ENCODE assay signal across 1 cellular context in the genomic region with DNA sequence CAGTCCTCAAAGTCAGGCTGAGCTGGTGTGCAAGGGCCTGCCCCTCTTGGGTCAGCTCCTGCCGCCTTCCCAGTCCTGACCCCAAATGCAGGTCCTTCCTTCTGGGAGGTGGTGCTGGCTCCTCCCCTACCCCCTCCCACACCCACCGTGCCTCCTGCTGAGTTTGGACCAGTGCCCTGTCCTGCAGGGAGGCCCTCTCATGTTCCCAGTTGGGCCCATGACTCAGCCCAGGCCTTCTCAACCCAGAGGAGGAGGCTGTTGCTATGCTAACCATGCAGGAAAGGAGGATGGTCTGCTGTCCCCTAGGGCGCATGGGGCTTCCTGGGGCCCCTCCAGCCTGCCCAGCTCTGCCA.
TF ChIP-seq lines count a peak whose summit lies in the region.

No MANE protein-coding gene starts in this region.

TF ChIP-seq in HEK293, 187 proteins besides CTCF, POLR2A, EP300 and RAD21 (continued from another document):
- TF ChIP-seq, protein P1, sequence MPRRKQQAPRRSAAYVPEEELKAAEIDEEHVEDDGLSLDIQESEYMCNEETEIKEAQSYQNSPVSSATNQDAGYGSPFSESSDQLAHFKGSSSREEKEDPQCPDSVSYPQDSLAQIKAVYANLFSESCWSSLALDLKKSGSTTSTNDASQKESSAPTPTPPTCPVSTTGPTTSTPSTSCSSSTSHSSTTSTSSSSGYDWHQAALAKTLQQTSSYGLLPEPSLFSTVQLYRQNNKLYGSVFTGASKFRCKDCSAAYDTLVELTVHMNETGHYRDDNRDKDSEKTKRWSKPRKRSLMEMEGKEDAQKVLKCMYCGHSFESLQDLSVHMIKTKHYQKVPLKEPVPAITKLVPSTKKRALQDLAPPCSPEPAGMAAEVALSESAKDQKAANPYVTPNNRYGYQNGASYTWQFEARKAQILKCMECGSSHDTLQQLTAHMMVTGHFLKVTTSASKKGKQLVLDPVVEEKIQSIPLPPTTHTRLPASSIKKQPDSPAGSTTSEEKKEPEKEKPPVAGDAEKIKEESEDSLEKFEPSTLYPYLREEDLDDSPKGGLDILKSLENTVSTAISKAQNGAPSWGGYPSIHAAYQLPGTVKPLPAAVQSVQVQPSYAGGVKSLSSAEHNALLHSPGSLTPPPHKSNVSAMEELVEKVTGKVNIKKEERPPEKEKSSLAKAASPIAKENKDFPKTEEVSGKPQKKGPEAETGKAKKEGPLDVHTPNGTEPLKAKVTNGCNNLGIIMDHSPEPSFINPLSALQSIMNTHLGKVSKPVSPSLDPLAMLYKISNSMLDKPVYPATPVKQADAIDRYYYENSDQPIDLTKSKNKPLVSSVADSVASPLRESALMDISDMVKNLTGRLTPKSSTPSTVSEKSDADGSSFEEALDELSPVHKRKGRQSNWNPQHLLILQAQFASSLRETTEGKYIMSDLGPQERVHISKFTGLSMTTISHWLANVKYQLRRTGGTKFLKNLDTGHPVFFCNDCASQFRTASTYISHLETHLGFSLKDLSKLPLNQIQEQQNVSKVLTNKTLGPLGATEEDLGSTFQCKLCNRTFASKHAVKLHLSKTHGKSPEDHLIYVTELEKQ (tag by site-specific recombination; IDR thresholded peaks at IDR 0.05; ENCODE audit: borderline replicate concordance) = peak; percentile 67; the same call in 1 of the 2 replicates
- TF ChIP-seq KLF8 (tag by site-specific recombination; IDR thresholded peaks at IDR 0.05) (peak; percentile 61; the same call in 1 of the 2 replicates), GLIS2 (tag by site-specific recombination; IDR thresholded peaks at IDR 0.05) (peak; percentile 90), MEIS1 (CRISPR knock-in tag; IDR thresholded peaks at IDR 0.05; ENCODE audit: borderline replicate concordance) (no peak), ZNF560 (tag by site-specific recombination; IDR thresholded peaks at IDR 0.05; ENCODE audit: borderline replicate concordance) (no peak), ZNF561 (tag by site-specific recombination; IDR thresholded peaks at IDR 0.05; ENCODE audit: borderline replicate concordance) (no peak), ZNF701 (tag by site-specific recombination; IDR thresholded peaks at IDR 0.05) (no peak), SCRT1 (tag by site-specific recombination; IDR thresholded peaks at IDR 0.05; ENCODE audit: borderline replicate concordance) (no peak), ZNF664 (tag by site-specific recombination; IDR thresholded peaks at IDR 0.05) (no peak), YY2 (tag by site-specific recombination; IDR thresholded peaks at IDR 0.05) (no peak)
- TF ChIP-seq, protein P2, sequence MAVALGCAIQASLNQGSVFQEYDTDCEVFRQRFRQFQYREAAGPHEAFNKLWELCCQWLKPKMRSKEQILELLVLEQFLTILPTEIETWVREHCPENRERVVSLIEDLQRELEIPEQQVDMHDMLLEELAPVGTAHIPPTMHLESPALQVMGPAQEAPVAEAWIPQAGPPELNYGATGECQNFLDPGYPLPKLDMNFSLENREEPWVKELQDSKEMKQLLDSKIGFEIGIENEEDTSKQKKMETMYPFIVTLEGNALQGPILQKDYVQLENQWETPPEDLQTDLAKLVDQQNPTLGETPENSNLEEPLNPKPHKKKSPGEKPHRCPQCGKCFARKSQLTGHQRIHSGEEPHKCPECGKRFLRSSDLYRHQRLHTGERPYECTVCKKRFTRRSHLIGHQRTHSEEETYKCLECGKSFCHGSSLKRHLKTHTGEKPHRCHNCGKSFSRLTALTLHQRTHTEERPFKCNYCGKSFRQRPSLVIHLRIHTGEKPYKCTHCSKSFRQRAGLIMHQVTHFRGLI (tag by site-specific recombination; IDR thresholded peaks at IDR 0.05) = peak; percentile 57; the same call in 1 of the 2 replicates
- TF ChIP-seq, protein P3, sequence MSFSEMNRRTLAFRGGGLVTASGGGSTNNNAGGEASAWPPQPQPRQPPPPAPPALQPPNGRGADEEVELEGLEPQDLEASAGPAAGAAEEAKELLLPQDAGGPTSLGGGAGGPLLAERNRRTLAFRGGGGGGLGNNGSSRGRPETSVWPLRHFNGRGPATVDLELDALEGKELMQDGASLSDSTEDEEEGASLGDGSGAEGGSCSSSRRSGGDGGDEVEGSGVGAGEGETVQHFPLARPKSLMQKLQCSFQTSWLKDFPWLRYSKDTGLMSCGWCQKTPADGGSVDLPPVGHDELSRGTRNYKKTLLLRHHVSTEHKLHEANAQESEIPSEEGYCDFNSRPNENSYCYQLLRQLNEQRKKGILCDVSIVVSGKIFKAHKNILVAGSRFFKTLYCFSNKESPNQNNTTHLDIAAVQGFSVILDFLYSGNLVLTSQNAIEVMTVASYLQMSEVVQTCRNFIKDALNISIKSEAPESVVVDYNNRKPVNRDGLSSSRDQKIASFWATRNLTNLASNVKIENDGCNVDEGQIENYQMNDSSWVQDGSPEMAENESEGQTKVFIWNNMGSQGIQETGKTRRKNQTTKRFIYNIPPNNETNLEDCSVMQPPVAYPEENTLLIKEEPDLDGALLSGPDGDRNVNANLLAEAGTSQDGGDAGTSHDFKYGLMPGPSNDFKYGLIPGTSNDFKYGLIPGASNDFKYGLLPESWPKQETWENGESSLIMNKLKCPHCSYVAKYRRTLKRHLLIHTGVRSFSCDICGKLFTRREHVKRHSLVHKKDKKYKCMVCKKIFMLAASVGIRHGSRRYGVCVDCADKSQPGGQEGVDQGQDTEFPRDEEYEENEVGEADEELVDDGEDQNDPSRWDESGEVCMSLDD (tag by site-specific recombination; IDR thresholded peaks at IDR 0.05) = 0 out of 2 replicates have a peak, but pooled peaks have one; percentile 22
- TF ChIP-seq, protein P4, sequence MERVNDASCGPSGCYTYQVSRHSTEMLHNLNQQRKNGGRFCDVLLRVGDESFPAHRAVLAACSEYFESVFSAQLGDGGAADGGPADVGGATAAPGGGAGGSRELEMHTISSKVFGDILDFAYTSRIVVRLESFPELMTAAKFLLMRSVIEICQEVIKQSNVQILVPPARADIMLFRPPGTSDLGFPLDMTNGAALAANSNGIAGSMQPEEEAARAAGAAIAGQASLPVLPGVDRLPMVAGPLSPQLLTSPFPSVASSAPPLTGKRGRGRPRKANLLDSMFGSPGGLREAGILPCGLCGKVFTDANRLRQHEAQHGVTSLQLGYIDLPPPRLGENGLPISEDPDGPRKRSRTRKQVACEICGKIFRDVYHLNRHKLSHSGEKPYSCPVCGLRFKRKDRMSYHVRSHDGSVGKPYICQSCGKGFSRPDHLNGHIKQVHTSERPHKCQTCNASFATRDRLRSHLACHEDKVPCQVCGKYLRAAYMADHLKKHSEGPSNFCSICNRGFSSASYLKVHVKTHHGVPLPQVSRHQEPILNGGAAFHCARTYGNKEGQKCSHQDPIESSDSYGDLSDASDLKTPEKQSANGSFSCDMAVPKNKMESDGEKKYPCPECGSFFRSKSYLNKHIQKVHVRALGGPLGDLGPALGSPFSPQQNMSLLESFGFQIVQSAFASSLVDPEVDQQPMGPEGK (tag by site-specific recombination; IDR thresholded peaks at IDR 0.05) = peak; percentile 89
